Comparison of ENCODE assay signal across 23 cellular contexts in the genomic region with DNA sequence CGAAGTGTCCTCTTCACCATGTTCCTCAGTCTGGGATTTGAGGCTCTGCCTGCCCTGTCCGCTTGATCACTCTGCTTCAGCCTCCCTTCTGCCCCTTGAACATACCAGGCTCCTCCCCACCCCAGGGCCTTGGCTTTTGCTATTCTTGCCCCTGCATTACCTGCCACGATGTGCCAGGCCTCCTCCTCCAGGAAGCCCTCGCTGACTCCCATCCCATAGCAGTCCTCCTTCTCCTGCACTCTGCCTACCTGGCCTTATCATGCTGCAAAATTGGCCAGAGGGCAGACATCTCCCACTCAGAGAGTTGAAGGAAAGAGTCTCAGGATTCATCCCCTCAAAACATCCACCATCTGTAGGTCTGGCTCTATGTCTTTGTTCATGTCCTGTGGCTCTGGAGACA. TPM values are rescaled to one million over a fixed set of nuclear protein-coding genes. Genes with fewer than 3 reads are reported as not detected.
DNase-seq lines count a peak whose midpoint lies in the region; ATAC-seq and TF ChIP-seq lines count a peak whose summit lies in the region.
"Had no signal": no experiment of that assay in that cellular context is flagged by ENCODE, and none has a peak within 500 bp of the region (broad histone marks: within the 10 kb centered on the region; RNA-seq: fewer than 3 reads in every experiment).

No MANE protein-coding gene starts in this region.

- no peaks in the 10 kb centered on the region for H3K9me3 Mint-ChIP-seq in activated CD8-positive, alpha-beta memory T cell treated with anti-CD3 and anti-CD28 coated beads, Interleukin-2, amount 10 ng/mL, durations not matched to agents 7 days and 5 days (ENCODE audit: low read depth)
- H3K9me3 Mint-ChIP-seq in HFFc6 (no peaks in the 10 kb centered on the region), chondrocyte (ENCODE audit: low read depth) (no peaks in the 10 kb centered on the region), osteocyte (ENCODE audit: unreplicated experiment) (no peaks in the 10 kb centered on the region)
- H3K9me3 Mint-ChIP-seq: type B pancreatic cell, WTC11 had no signal

- no peaks in the 10 kb centered on the region for H3K9me3 ChIP-seq in aorta (ENCODE audit: control insufficient read depth, low read length)
- H3K9me3 ChIP-seq: BE2C, gastrocnemius medialis, left lung, prostate gland had no signal

- DNase-seq in activated CD8-positive, alpha-beta memory T cell treated with anti-CD3 and anti-CD28 coated beads, Interleukin-2, amount 10 ng/mL, durations not matched to agents 7 days and 5 days, result no peak
- DNase-seq in activated CD8-positive, alpha-beta memory T cell treated with anti-CD3 and anti-CD28 coated beads, Interleukin-2, amount 50 U/mL, for 48 hours, result no peak
- DNase-seq in HFFc6, result no peak
- DNase-seq in chondrocyte (ENCODE audit: low spot score), result no peak
- DNase-seq in osteocyte (ENCODE audit: extremely low spot score, unreplicated experiment), result no peak
- no peak for DNase-seq in aorta
- DNase-seq in NCI-H2227 (lab: John Stamatoyannopoulos, UW; ENCODE audit: unreplicated experiment), result no peak
- DNase-seq: activated CD4-positive, alpha-beta T cell treated with anti-CD3 and anti-CD28 coated beads, Interleukin-2, amount 50 U/mL, for 48 hours; activated gamma-delta T cell treated with Interleukin-2 at 50 U/mL for 16 hours; activated T-cell treated with anti-CD3 and anti-CD28 coated beads for 4 hours; BE2C; dermis blood vessel endothelial cell; gastrocnemius medialis; left lung; midbrain; NCI-H1092 treated with DMSO at 0.1 percent for 48 hours; NCI-H2029 treated with DMSO at 0.1 percent for 48 hours; T-helper 9 cell had no signal

- no peak overlapping the region for H3K4me3 Mint-ChIP-seq in activated CD8-positive, alpha-beta memory T cell treated with anti-CD3 and anti-CD28 coated beads, Interleukin-2, amount 10 ng/mL, durations not matched to agents 7 days and 5 days
- H3K4me3 Mint-ChIP-seq in HFFc6 (no peak overlapping the region), chondrocyte (ENCODE audit: unreplicated experiment) (no peak overlapping the region), osteocyte (ENCODE audit: unreplicated experiment) (no peak overlapping the region)
- H3K4me3 Mint-ChIP-seq: type B pancreatic cell, WTC11 had no signal

- intact Hi-C loops in aorta (cut with DNase I), result loop anchor here in 1 of 2 donors (5.0 kb wide), 2 partner anchors 111 to 431 kb away; partner anchors contain the start of gene GMIP

- no peak overlapping the region for H3K27ac ChIP-seq in aorta (ENCODE audit: low read depth in 1 of 2, low read length in 2 of 2)
- H3K27ac ChIP-seq: gastrocnemius medialis, left lung, prostate gland, SK-N-MC had no signal

- no peak overlapping the region for H3K4me3 ChIP-seq in aorta (ENCODE audit: low read length in 2 of 2)
- H3K4me3 ChIP-seq: gastrocnemius medialis, left lung, prostate gland, SK-N-MC had no signal

- H3K36me3 Mint-ChIP-seq in activated CD8-positive, alpha-beta memory T cell treated with anti-CD3 and anti-CD28 coated beads, Interleukin-2, amount 10 ng/mL, durations not matched to agents 7 days and 5 days, result peaks cover 3% of the 10 kb centered on the region
- H3K36me3 Mint-ChIP-seq in HFFc6 (ENCODE audit: low read depth) (no peaks in the 10 kb centered on the region), chondrocyte (ENCODE audit: low read depth) (peaks cover 2% of the 10 kb centered on the region), osteocyte (ENCODE audit: unreplicated experiment) (peaks cover 2% of the 10 kb centered on the region)
- H3K36me3 Mint-ChIP-seq: type B pancreatic cell had no signal

- ATAC-seq in activated CD8-positive, alpha-beta memory T cell treated with anti-CD3 and anti-CD28 coated beads, Interleukin-2, amount 10 ng/mL, durations not matched to agents 7 days and 5 days, result no peak
- ATAC-seq in aorta (ENCODE audit: low FRiP score) (no peak), HG02763 (IDR thresholded peaks at IDR 0.05; ENCODE audit: unreplicated experiment) (no peak)
- ATAC-seq: gastrocnemius medialis, left lung had no signal

- H3K27me3 ChIP-seq in aorta (ENCODE audit: control insufficient read depth in 1 of 2, insufficient read depth in 2 of 2, low read length in 1 of 2), result no peaks in the 10 kb centered on the region
- H3K27me3 ChIP-seq: BE2C, gastrocnemius medialis, left lung had no signal

- peak overlapping the region; percentile 39 for H3K27ac Mint-ChIP-seq in activated CD8-positive, alpha-beta memory T cell treated with anti-CD3 and anti-CD28 coated beads, Interleukin-2, amount 10 ng/mL, durations not matched to agents 7 days and 5 days
- H3K27ac Mint-ChIP-seq in HFFc6, result peak overlapping the region; percentile 43
- peak overlapping the region; percentile 64 for H3K27ac Mint-ChIP-seq in chondrocyte (ENCODE audit: unreplicated experiment)
- peak overlapping the region; percentile 9 for H3K27ac Mint-ChIP-seq in osteocyte (ENCODE audit: unreplicated experiment)
- H3K27ac Mint-ChIP-seq: type B pancreatic cell, WTC11 had no signal

- 85 to 89% methylated on average over 4 of the region's 4 CpGs for WGBS in aorta, 2 donors

- CTCF ChIA-PET in activated CD8-positive, alpha-beta memory T cell treated with anti-CD3 and anti-CD28 coated beads, Interleukin-2, amount 10 ng/mL, durations not matched to agents 7 days and 5 days (lab: Charles Lee), result interaction anchor here (0.6 to 8.0 kb wide), 17 partner anchors 9 to 636 kb away, joined by 3 to 119 read pairs (median 8); partner anchors contain the start of genes GMIP, NDUFA13, PBX4 and TSSK6

- TF ChIP-seq CTCF in HFFc6 (IDR thresholded peaks at IDR 0.05), result no peak
- no peak for TF ChIP-seq CTCF in chondrocyte (IDR thresholded peaks at IDR 0.05)
- TF ChIP-seq CTCF in osteocyte (IDR thresholded peaks at IDR 0.05), result no peak

- H3K27me3 Mint-ChIP-seq in activated CD8-positive, alpha-beta memory T cell treated with anti-CD3 and anti-CD28 coated beads, Interleukin-2, amount 10 ng/mL, durations not matched to agents 7 days and 5 days, result no peaks in the 10 kb centered on the region
- H3K27me3 Mint-ChIP-seq in HFFc6 (ENCODE audit: insufficient read depth) (peaks cover 6% of the 10 kb centered on the region), chondrocyte (ENCODE audit: low read depth) (no peaks in the 10 kb centered on the region), osteocyte (ENCODE audit: unreplicated experiment) (no peaks in the 10 kb centered on the region)
- H3K27me3 Mint-ChIP-seq: type B pancreatic cell had no signal

- H3K4me1 Mint-ChIP-seq in activated CD8-positive, alpha-beta memory T cell treated with anti-CD3 and anti-CD28 coated beads, Interleukin-2, amount 10 ng/mL, durations not matched to agents 7 days and 5 days, result peaks cover 9% of the 10 kb centered on the region
- peaks cover 23% of the 10 kb centered on the region for H3K4me1 Mint-ChIP-seq in HFFc6 (ENCODE audit: low read depth)
- peaks cover 35% of the 10 kb centered on the region for H3K4me1 Mint-ChIP-seq in chondrocyte (ENCODE audit: low read depth)
- H3K4me1 Mint-ChIP-seq in osteocyte (ENCODE audit: unreplicated experiment), result peaks cover 23% of the 10 kb centered on the region

- H3K4me1 ChIP-seq in aorta (ENCODE audit: control insufficient read depth in 1 of 2, insufficient read depth in 2 of 2, low read length in 2 of 2), result no peaks in the 10 kb centered on the region
- H3K4me1 ChIP-seq: prostate gland had no signal

- H3K36me3 ChIP-seq in aorta (ENCODE audit: control insufficient read depth in 1 of 2, insufficient read depth in 2 of 2, low read length in 1 of 2), result no peaks in the 10 kb centered on the region
- H3K36me3 ChIP-seq: prostate gland had no signal

RNA-seq across cellular contexts. Expression of gene YJEFN3, which starts 2.2 kb away (rescaled TPM):
- total RNA-seq in activated CD8-positive, alpha-beta memory T cell treated with anti-CD3 and anti-CD28 coated beads, Interleukin-2, amount 10 ng/mL, durations not matched to agents 7 days and 5 days, result 1 to 10 TPM; 7.4 to 9.9 TPM
- total RNA-seq in HFFc6 (2021; fragmentation: NEBNext Ultra II Directional; extraction: Animal tissue kit (Norgen Biotek cat#: 25700)), result 1 to 10 TPM; 1.4 to 2.5 (median 2.0) TPM
- total RNA-seq in chondrocyte (3.6 to 5.3 TPM (median 4.0 TPM) in 3 replicates), osteocyte (6.1 and 6.3 TPM in 2 replicates), aorta (1 to 10 TPM; 3.8 to 7.2 TPM)
- polyA plus RNA-seq in aorta, result 10 to 100 TPM in 1 of 2 donors, under 1 TPM in 1; 0.75 to 60.1 TPM

RNA-seq across cellular contexts. Expression of gene CILP2, which starts 7.2 kb away (rescaled TPM):
- under 1 TPM; 0.12 to 0.15 TPM for total RNA-seq in activated CD8-positive, alpha-beta memory T cell treated with anti-CD3 and anti-CD28 coated beads, Interleukin-2, amount 10 ng/mL, durations not matched to agents 7 days and 5 days
- total RNA-seq in HFFc6 (2021; fragmentation: NEBNext Ultra II Directional; extraction: Animal tissue kit (Norgen Biotek cat#: 25700)), result under 1 TPM; 0.09 to 0.28 (median 0.15) TPM
- total RNA-seq in chondrocyte, result 5.8 to 12.7 TPM (median 11.7 TPM) in 3 replicates
- total RNA-seq in osteocyte, result 0.63 and 1.1 TPM in 2 replicates
- 1 to 10 TPM in 1 of 2 donors, under 1 TPM in 1; 0.36 to 4.2 TPM for total RNA-seq in aorta
- under 1 TPM in 1 of 2 donors, not detected in 1; 0.13 TPM for polyA plus RNA-seq in aorta

RNA-seq across cellular contexts. Expression of gene NDUFA13, which starts 14.9 kb away (rescaled TPM):
- 100 to 1,000 TPM; 372 to 417 TPM for total RNA-seq in activated CD8-positive, alpha-beta memory T cell treated with anti-CD3 and anti-CD28 coated beads, Interleukin-2, amount 10 ng/mL, durations not matched to agents 7 days and 5 days
- 100 to 1,000 TPM; 266 to 393 (median 323) TPM for total RNA-seq in HFFc6 (2021; fragmentation: NEBNext Ultra II Directional; extraction: Animal tissue kit (Norgen Biotek cat#: 25700))
- total RNA-seq in chondrocyte (313 to 316 TPM (median 313 TPM) in 3 replicates), osteocyte (372 and 376 TPM in 2 replicates), aorta (100 to 1,000 TPM; 183 to 208 TPM)
- polyA plus RNA-seq in aorta, result 100 to 1,000 TPM; 249 to 307 TPM

RNA-seq across cellular contexts. Expression of gene TSSK6, which starts 15.5 kb away (rescaled TPM):
- 1 to 10 TPM; 4.2 to 6.3 TPM for total RNA-seq in activated CD8-positive, alpha-beta memory T cell treated with anti-CD3 and anti-CD28 coated beads, Interleukin-2, amount 10 ng/mL, durations not matched to agents 7 days and 5 days
- 1 to 10 TPM in 2 of 6 experiments, under 1 TPM in 4; 0.61 to 1.3 (median 0.92) TPM for total RNA-seq in HFFc6 (2021; fragmentation: NEBNext Ultra II Directional; extraction: Animal tissue kit (Norgen Biotek cat#: 25700))
- total RNA-seq in chondrocyte (1.3 to 1.8 TPM (median 1.4 TPM) in 3 replicates), osteocyte (1.7 and 2.0 TPM in 2 replicates), aorta (1 to 10 TPM in 1 of 2 donors, under 1 TPM in 1; 0.84 to 1.2 TPM)
- polyA plus RNA-seq in aorta, result 1 to 10 TPM in 1 of 2 donors, under 1 TPM in 1; 0.50 to 1.3 TPM

Comparison
In these comparisons a context has a peak if more than half of its experiments do, and no peak if none do; other contexts are left out.
1. H3K27ac Mint-ChIP-seq: peak in every context shown above with its lines; median percentile 64 in chondrocyte; 43 in HFFc6; 39 in activated CD8-positive, alpha-beta memory T cell treated with anti-CD3 and anti-CD28 coated beads, Interleukin-2, amount 10 ng/mL, durations not matched to agents 7 days and 5 days; 9 in osteocyte.